In the genomic region with DNA sequence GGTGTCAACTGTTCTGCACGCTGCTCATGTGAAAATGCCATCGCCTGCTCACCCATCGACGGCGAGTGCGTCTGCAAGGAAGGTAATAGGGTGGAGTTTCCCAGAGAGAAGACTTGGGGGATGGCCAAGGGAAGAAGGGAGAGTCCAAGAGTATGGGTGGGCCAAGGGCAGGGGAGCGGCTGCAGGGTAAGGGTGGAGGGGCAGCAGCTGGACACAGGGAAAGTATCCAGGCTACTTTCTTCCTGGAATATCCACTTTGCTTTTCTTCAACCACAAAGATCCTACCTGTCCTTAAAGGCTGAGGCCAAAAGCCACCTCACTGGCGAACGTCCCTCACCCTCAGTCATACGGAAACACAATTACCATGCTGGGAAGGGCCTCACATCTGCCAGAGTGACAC, we compare ENCODE assay signal across 2 cellular contexts.
TF ChIP-seq lines count a peak whose summit lies in the region.

No MANE protein-coding gene starts in this region.

TF ChIP-seq in HEK293, 187 proteins besides CTCF, POLR2A, EP300 and RAD21:
- TF ChIP-seq, protein P1, sequence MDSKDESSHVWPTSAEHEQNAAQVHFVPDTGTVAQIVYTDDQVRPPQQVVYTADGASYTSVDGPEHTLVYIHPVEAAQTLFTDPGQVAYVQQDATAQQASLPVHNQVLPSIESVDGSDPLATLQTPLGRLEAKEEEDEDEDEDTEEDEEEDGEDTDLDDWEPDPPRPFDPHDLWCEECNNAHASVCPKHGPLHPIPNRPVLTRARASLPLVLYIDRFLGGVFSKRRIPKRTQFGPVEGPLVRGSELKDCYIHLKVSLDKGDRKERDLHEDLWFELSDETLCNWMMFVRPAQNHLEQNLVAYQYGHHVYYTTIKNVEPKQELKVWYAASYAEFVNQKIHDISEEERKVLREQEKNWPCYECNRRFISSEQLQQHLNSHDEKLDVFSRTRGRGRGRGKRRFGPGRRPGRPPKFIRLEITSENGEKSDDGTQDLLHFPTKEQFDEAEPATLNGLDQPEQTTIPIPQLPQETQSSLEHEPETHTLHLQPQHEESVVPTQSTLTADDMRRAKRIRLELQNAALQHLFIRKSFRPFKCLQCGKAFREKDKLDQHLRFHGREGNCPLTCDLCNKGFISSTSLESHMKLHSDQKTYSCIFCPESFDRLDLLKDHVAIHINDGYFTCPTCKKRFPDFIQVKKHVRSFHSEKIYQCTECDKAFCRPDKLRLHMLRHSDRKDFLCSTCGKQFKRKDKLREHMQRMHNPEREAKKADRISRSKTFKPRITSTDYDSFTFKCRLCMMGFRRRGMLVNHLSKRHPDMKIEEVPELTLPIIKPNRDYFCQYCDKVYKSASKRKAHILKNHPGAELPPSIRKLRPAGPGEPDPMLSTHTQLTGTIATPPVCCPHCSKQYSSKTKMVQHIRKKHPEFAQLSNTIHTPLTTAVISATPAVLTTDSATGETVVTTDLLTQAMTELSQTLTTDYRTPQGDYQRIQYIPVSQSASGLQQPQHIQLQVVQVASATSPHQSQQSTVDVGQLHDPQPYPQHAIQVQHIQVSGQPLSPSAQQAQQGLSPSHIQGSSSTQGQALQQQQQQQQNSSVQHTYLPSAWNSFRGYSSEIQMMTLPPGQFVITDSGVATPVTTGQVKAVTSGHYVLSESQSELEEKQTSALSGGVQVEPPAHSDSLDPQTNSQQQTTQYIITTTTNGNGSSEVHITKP (tag by site-specific recombination; IDR thresholded peaks at IDR 0.05): peak; percentile 53; the same call in 1 of the 2 replicates
- TF ChIP-seq ZNF785 (tag by site-specific recombination; IDR thresholded peaks at IDR 0.05): no peak
TF ChIP-seq in HEK293: peak in this region for 1.

TF ChIP-seq in K562, 482 proteins besides CTCF, POLR2A, EP300 and RAD21:
- TF ChIP-seq KAT2B (IDR thresholded peaks at IDR 0.05; ENCODE audit: low read depth, low read length): no peak
- no peak for TF ChIP-seq ZBTB11 (CRISPR knock-in tag; IDR thresholded peaks at IDR 0.05)
- TF ChIP-seq, protein P1 (IDR thresholded peaks at IDR 0.05; ENCODE audit: partially characterized antibody): peak; percentile 43
